ENCODE assay signal across 22 cellular contexts in genomic region chr6:160430203-160430602, GRCh38.
DNase-seq lines count a peak whose midpoint lies in the region; ATAC-seq and TF ChIP-seq lines count a peak whose summit lies in the region.
"Had no signal": no experiment of that assay in that cellular context is flagged by ENCODE, and none has a peak within 500 bp of the region (broad histone marks: within the 10 kb centered on the region; RNA-seq: fewer than 3 reads in every experiment).

No MANE protein-coding gene starts in this region.

- H3K4me2 ChIP-seq in parathyroid adenoma (ENCODE audit: low read length): no peak overlapping the region

- intact Hi-C loops in body of pancreas (cut with DNase I) (no loop called here), posterior cingulate gyrus (cut with DNase I) (no loop called here), lower leg skin (cut with DNase I; ENCODE audit: low total_unique reads) (no loop called here)

- no peak overlapping the region for H3K9ac ChIP-seq in parathyroid adenoma

- DNase-seq in body of pancreas (no peak), fibroblast of villous mesenchyme (ENCODE audit: low read depth) (peak; percentile 69), tibial nerve (ENCODE audit: low spot score in 2 of 2) (no peak), posterior cingulate gyrus (no peak), lower leg skin (ENCODE audit: low spot score in 2 of 2) (no peak)
- DNase-seq: activated B cell treated with CpG ODN at 0.5 μM for 24 hours; activated CD4-positive, alpha-beta memory T cell treated with anti-CD3 and anti-CD28 coated beads for 36 hours; activated gamma-delta T cell treated with Interleukin-2 at 50 U/mL for 16 hours; activated T-cell treated with anti-CD3 and anti-CD28 coated beads for 4 hours; anterior cingulate cortex; CD8-positive, alpha-beta memory T cell; IMR-90; NCI-H146; NCI-H2171 treated with DMSO at 0.1 percent for 48 hours; SJCRH30; spleen; stimulated activated CD4-positive, alpha-beta T cell treated with anti-CD3 and anti-CD28 coated beads, Interleukin-4, amount 100 ng/mL, for 4 hours had no signal

- H3K27me3 ChIP-seq in body of pancreas: no peaks in the 10 kb centered on the region
- no peaks in the 10 kb centered on the region for H3K27me3 ChIP-seq in parathyroid adenoma (ENCODE audit: control insufficient read depth, insufficient read depth, low read length)
- H3K27me3 ChIP-seq in tibial nerve: no peaks in the 10 kb centered on the region
- H3K27me3 ChIP-seq: ovary, SJCRH30 had no signal

- TF ChIP-seq EP300 in tibial nerve (IDR thresholded peaks at IDR 0.05): peak in 1 of 2 donors; percentile 24

- H3K27ac ChIP-seq in body of pancreas: no peak overlapping the region
- H3K27ac ChIP-seq in parathyroid adenoma: peak overlapping the region; percentile 52
- peak overlapping the region; percentile 19 to 54 (median 35) for H3K27ac ChIP-seq in tibial nerve
- H3K27ac ChIP-seq: HL-60, SJCRH30 had no signal

- H3K4me1 ChIP-seq in body of pancreas (peaks cover 21% of the 10 kb centered on the region), parathyroid adenoma (peaks cover 14% of the 10 kb centered on the region), tibial nerve (peaks cover 3 to 58% (median 9%) of the 10 kb centered on the region in 4 donors)

- TF ChIP-seq POLR2A in body of pancreas (IDR thresholded peaks at IDR 0.05): no peak
- no peak for TF ChIP-seq POLR2A in tibial nerve (IDR thresholded peaks at IDR 0.05)
- no peak for TF ChIP-seq POLR2A in lower leg skin (IDR thresholded peaks at IDR 0.05)

- H3K36me3 ChIP-seq in body of pancreas (replicated peaks in 1 of 2; ENCODE audit: insufficient read depth in 1 of 2, low read depth in 2 of 2): no peaks in the 10 kb centered on the region
- no peaks in the 10 kb centered on the region for H3K36me3 ChIP-seq in parathyroid adenoma (ENCODE audit: control insufficient read depth, insufficient read depth, low read length)
- H3K36me3 ChIP-seq in tibial nerve: no peaks in the 10 kb centered on the region
- H3K36me3 ChIP-seq: ovary, SJCRH30, spleen had no signal

- no peaks in the 10 kb centered on the region for H3K79me2 ChIP-seq in parathyroid adenoma

- H3K4me3 ChIP-seq in body of pancreas (no peak overlapping the region), fibroblast of villous mesenchyme (ENCODE audit: low read depth, low read length) (no peak overlapping the region), parathyroid adenoma (ENCODE audit: low read depth, low read length) (no peak overlapping the region), tibial nerve (no peak overlapping the region), lower leg skin (ENCODE audit: low read depth, poor library complexity, severe bottlenecking) (no peak overlapping the region)
- H3K4me3 ChIP-seq: ovary, SJCRH30, spleen had no signal

- no peak overlapping the region for H2AFZ ChIP-seq in parathyroid adenoma

- H3K9me3 ChIP-seq in body of pancreas (no peaks in the 10 kb centered on the region), parathyroid adenoma (ENCODE audit: control insufficient read depth, low read length) (no peaks in the 10 kb centered on the region), tibial nerve (no peaks in the 10 kb centered on the region)
- H3K9me3 ChIP-seq: ovary, spleen had no signal

- ATAC-seq in body of pancreas (peak; percentile 31), esophagus mucosa (no peak)
- ATAC-seq: HCT116 had no signal

- no peak for TF ChIP-seq CTCF in body of pancreas (IDR thresholded peaks at IDR 0.05)
- TF ChIP-seq CTCF in fibroblast of villous mesenchyme (IDR thresholded peaks at IDR 0.05; ENCODE audit: insufficient read depth, low read depth, low read length): no peak
- no peak for TF ChIP-seq CTCF in parathyroid adenoma (IDR thresholded peaks at IDR 0.05)
- TF ChIP-seq CTCF in tibial nerve (IDR thresholded peaks at IDR 0.05): no peak
- TF ChIP-seq CTCF in lower leg skin (IDR thresholded peaks at IDR 0.05): no peak

- 67 to 79% methylated on average over 4 of the region's 4 CpGs for WGBS in body of pancreas, 2 donors
- 21% methylated on average over 4 of the region's 4 CpGs for WGBS in tibial nerve, 2 donors
- 50 to 61% methylated on average over 4 of the region's 4 CpGs for WGBS in lower leg skin, 2 donors

Comparison
In these comparisons a context has a peak if more than half of its experiments do, and no peak if none do; other contexts are left out.
1. H3K27ac ChIP-seq: peak in parathyroid adenoma (single experiment) and tibial nerve (4 of 4); none in body of pancreas (0 of 4).